8 cellular contexts compared by ENCODE assay signal in the genomic region with DNA sequence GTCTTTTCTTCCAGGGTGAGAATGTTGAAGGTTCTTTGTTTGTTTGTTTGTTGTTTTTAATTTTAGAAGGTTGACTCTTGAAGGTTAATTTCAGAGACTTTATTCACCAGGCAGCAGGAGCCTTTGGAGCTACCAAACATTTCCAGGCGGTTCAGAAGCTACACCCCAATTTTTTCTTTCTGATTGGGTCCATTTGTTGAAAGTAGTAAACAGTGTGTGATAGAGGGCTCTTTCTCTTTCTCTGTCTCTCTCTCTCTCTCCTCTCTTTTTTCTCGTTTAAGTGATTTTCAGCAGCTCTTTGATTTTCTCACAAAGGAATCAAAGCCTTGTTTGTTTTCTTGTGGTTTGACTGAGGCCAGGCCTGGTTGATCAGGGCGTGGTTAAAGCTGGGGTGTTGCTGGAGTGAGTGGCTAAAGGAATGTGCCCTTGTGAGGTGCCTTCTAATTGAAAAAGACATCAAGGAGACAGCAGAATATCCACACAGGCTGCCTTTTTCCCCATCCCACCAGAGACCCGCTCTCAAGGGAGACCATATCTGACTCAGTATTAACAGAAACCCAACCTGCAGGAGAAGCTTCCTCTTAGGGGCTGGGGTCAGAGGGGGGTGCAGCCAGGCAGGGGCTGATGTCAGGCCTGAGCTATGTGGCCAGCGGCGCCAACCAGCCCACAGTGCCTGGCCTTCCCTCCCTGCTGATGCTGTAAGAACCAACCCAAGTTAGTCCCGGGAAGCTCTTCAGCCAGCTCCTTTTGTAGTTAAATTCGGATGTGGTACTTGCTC. TPM values are rescaled to one million over a fixed set of nuclear protein-coding genes. Genes with fewer than 3 reads are reported as not detected.
DNase-seq lines count a peak whose midpoint lies in the region; ATAC-seq, FAIRE-seq and TF ChIP-seq lines count a peak whose summit lies in the region.

No MANE protein-coding gene starts in this region.

- H3K4me3 ChIP-seq in fibroblast of the aortic adventitia (ENCODE audit: low read depth, low read length) (peak overlapping the region; percentile 84), pancreas (peak overlapping the region; percentile 44 to 66 (median 62))

- peaks cover 2% of the 10 kb centered on the region for H3K9me3 Mint-ChIP-seq in CD4-positive, alpha-beta T cell
- no peaks in the 10 kb centered on the region for H3K9me3 Mint-ChIP-seq in activated naive CD8-positive, alpha-beta T cell treated with anti-CD3 and anti-CD28 coated beads, Interleukin-2, amount 50 U/mL, for 24 hours

- CTCF ChIA-PET in CD4-positive, alpha-beta T cell (lab: Charles Lee), result interaction anchor here (1.0 kb wide), 1 partner anchor 9 kb away, joined by 3 read pairs; no protein-coding TSS in a partner anchor

- in situ Hi-C loops in SK-MEL-5 (cut with HindIII; ENCODE audit: low pct_unique_long_range_greater_than_20kb, low sequenced_read_pairs), result loop anchor here (25.0 kb wide), 1 partner anchor 164 kb away; no protein-coding TSS in a partner anchor

- peaks cover 8% of the 10 kb centered on the region for H3K27me3 Mint-ChIP-seq in CD4-positive, alpha-beta T cell
- H3K27me3 Mint-ChIP-seq in activated naive CD8-positive, alpha-beta T cell treated with anti-CD3 and anti-CD28 coated beads, Interleukin-2, amount 50 U/mL, for 24 hours, result no peaks in the 10 kb centered on the region

- 10 to 11% methylated on average over 8 of the region's 8 CpGs for WGBS in pancreas, 2 donors

- POLR2A ChIA-PET in CD4-positive, alpha-beta T cell (lab: Charles Lee), result interaction anchor here (0.9 kb wide), 1 partner anchor 8 kb away, joined by 3 read pairs; no protein-coding TSS in a partner anchor

- H3K9me3 ChIP-seq in CD4-positive, alpha-beta T cell (ENCODE audit: control insufficient read depth, low read length), result no peaks in the 10 kb centered on the region
- no peaks in the 10 kb centered on the region for H3K9me3 ChIP-seq in pancreas

- H3K27ac Mint-ChIP-seq in CD4-positive, alpha-beta T cell, result peak overlapping the region; percentile 69
- no peak overlapping the region for H3K27ac Mint-ChIP-seq in activated naive CD8-positive, alpha-beta T cell treated with anti-CD3 and anti-CD28 coated beads, Interleukin-2, amount 50 U/mL, for 24 hours

- no peaks in the 10 kb centered on the region for H3K27me3 ChIP-seq in CD4-positive, alpha-beta T cell (ENCODE audit: control insufficient read depth, insufficient read depth, low read length)
- no peaks in the 10 kb centered on the region for H3K27me3 ChIP-seq in pancreas

- peaks cover 15% of the 10 kb centered on the region for H3K4me1 Mint-ChIP-seq in CD4-positive, alpha-beta T cell (ENCODE audit: low read depth)
- H3K4me1 Mint-ChIP-seq in activated naive CD8-positive, alpha-beta T cell treated with anti-CD3 and anti-CD28 coated beads, Interleukin-2, amount 50 U/mL, for 24 hours, result peaks cover 7% of the 10 kb centered on the region

- no peak for ATAC-seq in CD4-positive, alpha-beta T cell (ENCODE audit: poor library complexity)
- ATAC-seq in pancreas, result peak; percentile 32 to 51 (median 44)
- ATAC-seq in HG03378 (IDR thresholded peaks at IDR 0.05; ENCODE audit: unreplicated experiment), result no peak
- ATAC-seq in activated naive CD8-positive, alpha-beta T cell treated with anti-CD3 and anti-CD28 coated beads, Interleukin-2, amount 50 U/mL, for 24 hours, result no peak

- peak overlapping the region; percentile 8 for H3K4me3 Mint-ChIP-seq in CD4-positive, alpha-beta T cell
- H3K4me3 Mint-ChIP-seq in activated naive CD8-positive, alpha-beta T cell treated with anti-CD3 and anti-CD28 coated beads, Interleukin-2, amount 50 U/mL, for 24 hours, result no peak overlapping the region

- DNase-seq in CD4-positive, alpha-beta T cell, result no peak
- DNase-seq in SK-MEL-5 (ENCODE audit: low read depth, low spot score) (peak; percentile 80), fibroblast of the aortic adventitia (ENCODE audit: low read depth) (peak; percentile 79), pancreas (peak in 4 of 6 donors; percentile 56 to 68 (median 66)), SIG-M5 (lab: John Stamatoyannopoulos, UW) (no peak)
- no peak for DNase-seq in activated naive CD4-positive, alpha-beta T cell treated with Interleukin-2 at 50 U/mL for 16 hours
- no peak for DNase-seq in activated naive CD8-positive, alpha-beta T cell treated with anti-CD3 and anti-CD28 coated beads, Interleukin-2, amount 50 U/mL, for 24 hours

- TF ChIP-seq CTCF in CD4-positive, alpha-beta T cell (IDR thresholded peaks at IDR 0.05), result no peak
- TF ChIP-seq CTCF in fibroblast of the aortic adventitia (IDR thresholded peaks at IDR 0.05; ENCODE audit: insufficient read depth, low read length), result no peak
- no peak for TF ChIP-seq CTCF in pancreas (IDR thresholded peaks at IDR 0.05)

- H3K36me3 ChIP-seq in pancreas, result no peaks in the 10 kb centered on the region

- intact Hi-C loops in CD4-positive, alpha-beta T cell (cut with DNase I, micrococcal nuclease), result no loop called here
- intact Hi-C loops in pancreas (cut with DNase I), result no loop called here

- no peak for FAIRE-seq in pancreas (lab: Jason Lieb, UNC)

- no peak overlapping the region for H3K27ac ChIP-seq in CD4-positive, alpha-beta T cell (ENCODE audit: low read depth, low read length)
- H3K27ac ChIP-seq in pancreas, result peak overlapping the region; percentile 89 to 96 (median 91)

- no peaks in the 10 kb centered on the region for H3K36me3 Mint-ChIP-seq in CD4-positive, alpha-beta T cell (ENCODE audit: low read depth)
- no peaks in the 10 kb centered on the region for H3K36me3 Mint-ChIP-seq in activated naive CD8-positive, alpha-beta T cell treated with anti-CD3 and anti-CD28 coated beads, Interleukin-2, amount 50 U/mL, for 24 hours (ENCODE audit: low read depth)

- peaks cover 45 to 51% (median 51%) of the 10 kb centered on the region in 3 donors for H3K4me1 ChIP-seq in pancreas

RNA-seq across cellular contexts. Expression of a gene that starts 40.4 kb away (rescaled TPM):
- 10 to 100 TPM; 18.8 to 18.9 TPM for total RNA-seq in CD4-positive, alpha-beta T cell
- 89.5 and 95.8 TPM in 2 replicates for total RNA-seq in SK-MEL-5 (2014; rRNA removed; shearing (Covaris generic))
- polyA plus RNA-seq in SK-MEL-5 (2015; cell fraction: cytosol; rRNA removed), result 101 and 112 TPM in 2 replicates
- 48.9 and 57.0 TPM in 2 replicates for polyA plus RNA-seq in SK-MEL-5 (2015; cell fraction: nucleus; rRNA removed)
- total RNA-seq in fibroblast of the aortic adventitia (ENCODE audit: low replicate concordance) (19.3 and 49.3 TPM in 2 replicates), pancreas (10 to 100 TPM; 28.0 to 46.9 (median 34.5) TPM)
- polyA plus RNA-seq in pancreas, result 100 to 1,000 TPM in 1 of 2 donors, 10 to 100 TPM in 1; 89.6 to 124 TPM

Comparison
In these comparisons a context has a peak if more than half of its experiments do, and no peak if none do; other contexts are left out.
1. ATAC-seq: peak in pancreas (4 of 4); none in CD4-positive, alpha-beta T cell (single experiment), HG03378 (single experiment) and activated naive CD8-positive, alpha-beta T cell treated with anti-CD3 and anti-CD28 coated beads, Interleukin-2, amount 50 U/mL, for 24 hours (single experiment).
2. DNase-seq: peak in SK-MEL-5 (single experiment), fibroblast of the aortic adventitia (single experiment) and pancreas (4 of 6); none in CD4-positive, alpha-beta T cell (0 of 10), SIG-M5 (single experiment), activated naive CD4-positive, alpha-beta T cell treated with Interleukin-2 at 50 U/mL for 16 hours (single experiment) and activated naive CD8-positive, alpha-beta T cell treated with anti-CD3 and anti-CD28 coated beads, Interleukin-2, amount 50 U/mL, for 24 hours (single experiment).